In the genomic region with DNA sequence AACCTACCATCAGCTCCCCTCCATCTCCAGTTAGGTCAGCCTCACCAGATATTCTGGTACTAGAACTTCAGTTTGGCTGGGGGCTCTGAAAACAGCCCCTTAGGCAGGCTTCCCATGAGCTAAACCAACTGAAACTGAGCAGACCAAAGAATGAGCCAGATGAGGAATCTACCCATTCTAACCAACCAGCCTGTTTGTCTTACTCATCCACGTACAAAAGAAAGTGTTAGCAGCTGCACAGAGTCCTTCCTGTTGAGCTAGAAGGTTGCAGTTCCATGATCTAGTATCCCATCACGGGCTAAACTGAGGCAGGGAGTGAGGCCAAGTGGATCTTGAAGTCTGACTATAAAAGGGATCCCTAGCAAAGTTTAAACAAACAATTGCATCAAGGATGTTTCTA, we compare ENCODE assay signal across 27 cellular contexts. TPM values are rescaled to one million over a fixed set of nuclear protein-coding genes. Genes with fewer than 3 reads are reported as not detected.
"Had no signal": no experiment of that assay in that cellular context is flagged by ENCODE, and none has a peak within 500 bp of the region (broad histone marks: within the 10 kb centered on the region; RNA-seq: fewer than 3 reads in every experiment).

No MANE protein-coding gene starts in this region.

- H3K4me1 Mint-ChIP-seq: WTC11 had no signal

- H3K27ac Mint-ChIP-seq: activated naive CD8-positive, alpha-beta T cell; activated T-helper 1 cell treated with anti-CD3 and anti-CD28 coated beads, Interleukin-12 subunit alpha, Interleukin-12 subunit beta, Interleukin-2, Interleukin-4 antibody, amounts not matched to agents 30 ng/mL and 10 ng/mL and 1 ng/mL, durations not matched to agents 14 hours and 24 hours and 36 hours; progenitor cell of endocrine pancreas; WTC11 had no signal

- H3K9me3 ChIP-seq: body of pancreas, colonic mucosa, gastroesophageal sphincter, heart right ventricle, left ventricle myocardium inferior, right atrium auricular region, tibial nerve, uterus had no signal

- FAIRE-seq: TTC549 had no signal

- H3K4me3 Mint-ChIP-seq: activated naive CD8-positive, alpha-beta T cell; activated T-helper 1 cell treated with anti-CD3 and anti-CD28 coated beads, Interleukin-12 subunit alpha, Interleukin-12 subunit beta, Interleukin-2, Interleukin-4 antibody, amounts not matched to agents 30 ng/mL and 10 ng/mL and 1 ng/mL, durations not matched to agents 14 hours and 24 hours and 36 hours; WTC11 had no signal

- DNase-seq: activated CD4-positive, alpha-beta T cell treated with anti-CD3 and anti-CD28 coated beads for 4 hours; amygdala; body of pancreas; caudate nucleus; colonic mucosa; erythroblast; heart right ventricle; kidney glomerular epithelial cell; left ventricle myocardium inferior; mammary epithelial cell; stimulated activated CD4-positive, alpha-beta T cell treated with anti-CD3 and anti-CD28 coated beads, Interleukin-12 subunit alpha, Interleukin-12 subunit beta, amount 100 ng/mL, for 4 hours; stimulated activated CD4-positive, alpha-beta T cell treated with anti-CD3 and anti-CD28 coated beads, Interleukin-1b, Interleukin-23, amount 100 ng/mL, for 48 hours; stimulated activated CD8-positive, alpha-beta memory T cell treated with anti-CD3 and anti-CD28 coated beads, Interleukin-4, amount 100 ng/mL, for 48 hours; stimulated activated naive CD4-positive, alpha-beta T cell treated with Interleukin-2 at 50 U/mL for 16 hours; uterus had no signal

- H3K27ac ChIP-seq: body of pancreas, colonic mucosa, gastroesophageal sphincter, left ventricle myocardium inferior, tibial nerve, uterus had no signal

- H3K27me3 Mint-ChIP-seq: activated naive CD8-positive, alpha-beta T cell; progenitor cell of endocrine pancreas had no signal

- H3K4me1 ChIP-seq: body of pancreas, colonic mucosa, gastroesophageal sphincter, left ventricle myocardium inferior, right atrium auricular region, tibial nerve, uterus had no signal

- H3K36me3 Mint-ChIP-seq: activated naive CD8-positive, alpha-beta T cell; WTC11 had no signal

- H3K9me3 Mint-ChIP-seq: activated T-helper 1 cell treated with anti-CD3 and anti-CD28 coated beads, Interleukin-12 subunit alpha, Interleukin-12 subunit beta, Interleukin-2, Interleukin-4 antibody, amounts not matched to agents 30 ng/mL and 10 ng/mL and 1 ng/mL, durations not matched to agents 14 hours and 24 hours and 36 hours had no signal

- H3K36me3 ChIP-seq: colonic mucosa, gastroesophageal sphincter, heart right ventricle, left ventricle myocardium inferior, right atrium auricular region, tibial nerve, uterus had no signal

- H3K4me3 ChIP-seq: body of pancreas, colonic mucosa, gastroesophageal sphincter, heart right ventricle, left ventricle myocardium inferior, right atrium auricular region, tibial nerve, uterus had no signal

- ATAC-seq: body of pancreas, gastroesophageal sphincter, WTC11 had no signal

- H3K27me3 ChIP-seq: body of pancreas, colonic mucosa, gastroesophageal sphincter, heart right ventricle, right atrium auricular region, tibial nerve, uterus had no signal

RNA-seq across cellular contexts. Expression of gene MAGEA9B, which starts 17.5 kb away (rescaled TPM):
- total RNA-seq: activated T-helper 1 cell treated with anti-CD3 and anti-CD28 coated beads, Interleukin-12 subunit alpha, Interleukin-12 subunit beta, Interleukin-2, Interleukin-4 antibody, amounts not matched to agents 30 ng/mL and 10 ng/mL and 1 ng/mL, durations not matched to agents 14 hours and 24 hours and 36 hours; body of pancreas; colonic mucosa; gastroesophageal sphincter; heart right ventricle; left ventricle myocardium inferior; mammary epithelial cell; mononuclear cell; omental fat pad; progenitor cell of endocrine pancreas; right atrium auricular region; T-helper 2 cell treated with Interferon-gamma antibody and Interleukin-4, amounts not matched to agents 100 ng/mL and 5 ng/mL, for 36 hours; tibial nerve; uterus had no signal
- polyA plus RNA-seq: heart right ventricle, mammary epithelial cell, neural cell had no signal

RNA-seq across cellular contexts. Expression of gene HSFX3, which starts 20.0 kb away (rescaled TPM):
- total RNA-seq: activated T-helper 1 cell treated with anti-CD3 and anti-CD28 coated beads, Interleukin-12 subunit alpha, Interleukin-12 subunit beta, Interleukin-2, Interleukin-4 antibody, amounts not matched to agents 30 ng/mL and 10 ng/mL and 1 ng/mL, durations not matched to agents 14 hours and 24 hours and 36 hours; body of pancreas; colonic mucosa; gastroesophageal sphincter; mammary epithelial cell; mononuclear cell; omental fat pad; progenitor cell of endocrine pancreas; right atrium auricular region; T-helper 2 cell treated with Interferon-gamma antibody and Interleukin-4, amounts not matched to agents 100 ng/mL and 5 ng/mL, for 36 hours; tibial nerve; uterus; WTC11 had no signal
- polyA plus RNA-seq: mammary epithelial cell, neural cell had no signal

RNA-seq across cellular contexts. Expression of gene HSFX2, which starts 25.3 kb away (rescaled TPM):
- total RNA-seq: body of pancreas; colonic mucosa; gastroesophageal sphincter; left ventricle myocardium inferior; mammary epithelial cell; T-helper 2 cell treated with Interferon-gamma antibody and Interleukin-4, amounts not matched to agents 100 ng/mL and 5 ng/mL, for 36 hours; uterus; WTC11 had no signal
